1 cellular context compared by ENCODE assay signal in the genomic region with DNA sequence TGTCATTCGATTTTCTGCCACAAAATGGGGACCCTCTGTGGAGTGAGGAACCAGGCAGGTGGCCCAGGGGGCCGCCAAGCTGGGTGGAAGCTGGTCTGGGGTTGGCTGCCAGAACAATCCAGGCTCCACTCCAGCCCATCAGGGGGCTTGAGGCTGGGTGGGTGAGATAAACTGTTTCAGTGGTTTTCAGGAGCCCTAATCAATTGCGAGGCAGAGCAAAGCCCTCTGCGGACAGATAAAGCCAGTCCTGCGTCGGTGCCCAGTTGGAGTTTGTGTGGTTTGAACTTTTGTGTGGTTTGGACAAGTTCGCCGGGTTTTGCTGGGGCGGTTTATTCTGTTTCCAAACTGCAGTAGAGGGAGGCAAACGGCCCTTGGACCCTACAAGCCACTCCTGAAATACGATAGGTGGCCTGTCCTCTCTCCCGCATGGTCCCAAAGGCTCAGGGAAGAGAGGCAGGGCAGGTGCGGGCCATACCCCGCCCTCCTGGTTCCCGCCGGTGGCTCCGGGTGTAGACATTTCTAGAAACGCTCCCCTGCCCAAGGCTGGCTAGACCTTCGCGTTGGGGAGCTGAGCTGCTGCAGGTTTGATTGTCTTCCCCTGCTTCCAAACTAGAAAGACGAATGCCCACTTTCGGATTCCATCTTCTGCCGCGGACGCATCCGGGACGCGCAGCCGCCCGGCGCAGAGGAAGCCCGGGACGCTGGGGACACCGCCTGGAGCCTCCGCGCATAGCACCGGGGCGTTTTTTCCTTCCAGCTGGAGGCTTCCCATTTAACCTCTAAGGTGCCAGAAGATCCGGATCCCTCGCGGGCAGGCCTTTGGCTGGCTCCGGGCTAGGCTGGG.
TF ChIP-seq lines count a peak whose summit lies in the region.

No MANE protein-coding gene starts in this region.

TF ChIP-seq in SK-N-SH, 30 proteins besides CTCF, POLR2A, EP300 and RAD21 (continued from another document):
- peak; percentile 77 for TF ChIP-seq SMC3 (IDR thresholded peaks at IDR 0.05; ENCODE audit: low read depth, low read length)
- TF ChIP-seq MEF2A (IDR thresholded peaks at IDR 0.05; ENCODE audit: borderline replicate concordance, low read depth) = no peak
- TF ChIP-seq TAF1 (IDR thresholded peaks at IDR 0.05; ENCODE audit: borderline replicate concordance, low read depth, low read length) = no peak
- TF ChIP-seq TCF12 (IDR thresholded peaks at IDR 0.05) = no peak
- TF ChIP-seq NFIC (IDR thresholded peaks at IDR 0.05; ENCODE audit: borderline replicate concordance) = no peak
- TF ChIP-seq CHD2 (IDR thresholded peaks at IDR 0.05; ENCODE audit: low read length, partially characterized antibody) = no peak
- no peak for TF ChIP-seq RFX5 (IDR thresholded peaks at IDR 0.05; ENCODE audit: low read length)
